ENCODE assay signal across 1 cellular context in genomic region chr1:182247832-182248231, GRCh38.
TF ChIP-seq lines count a peak whose summit lies in the region.

No MANE protein-coding gene starts in this region.

TF ChIP-seq in HepG2, 621 proteins besides CTCF, POLR2A, EP300 and RAD21 (continued from another document):
- TF ChIP-seq ZNF691 (CRISPR knock-in tag; IDR thresholded peaks at IDR 0.05; ENCODE audit: borderline replicate concordance, low read depth), result 0 out of 2 replicates have a peak, but pooled peaks have one; percentile 38
- TF ChIP-seq ZNF770 (CRISPR knock-in tag; IDR thresholded peaks at IDR 0.05), result peak; percentile 55
